In the genomic region with DNA sequence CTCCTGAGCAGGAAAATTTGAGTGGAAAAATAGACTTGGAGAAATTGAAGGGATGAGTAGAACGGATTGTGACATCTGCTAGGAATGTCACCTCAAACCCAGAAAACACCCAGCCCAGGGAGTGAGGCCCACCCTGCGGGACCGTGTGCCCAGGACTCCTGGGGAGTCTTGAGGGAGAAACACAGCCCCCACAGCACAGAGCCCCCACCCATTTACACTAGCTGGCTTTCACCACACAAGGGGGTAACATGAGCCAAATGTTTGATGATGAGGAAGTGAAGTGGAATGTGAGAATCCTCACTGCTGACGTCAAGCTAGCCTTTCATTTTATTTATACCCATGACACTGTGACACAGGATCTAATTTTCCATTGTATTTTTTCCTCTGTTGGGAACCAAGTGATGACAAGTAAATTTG, we compare ENCODE assay signal across 9 cellular contexts. TPM values are rescaled to one million over a fixed set of nuclear protein-coding genes. Genes with fewer than 3 reads are reported as not detected.
A peak's percentile ranks its signal among the peaks of the same experiment; 100 is the strongest.
DNase-seq lines count a peak whose midpoint lies in the region; ATAC-seq and TF ChIP-seq lines count a peak whose summit lies in the region.
"Had no signal": no experiment of that assay in that cellular context is flagged by ENCODE, and none has a peak within 500 bp of the region (broad histone marks: within the 10 kb centered on the region; RNA-seq: fewer than 3 reads in every experiment).

No MANE protein-coding gene starts in this region.

- no peak for ATAC-seq in GM21529 (IDR thresholded peaks at IDR 0.05; ENCODE audit: unreplicated experiment)

- H3K27ac Mint-ChIP-seq in activated T-cell treated with anti-CD3 and anti-CD28 coated beads, Interleukin-2, amount 50 U/mL, for 24 hours: no peak overlapping the region
- H3K27ac Mint-ChIP-seq: CD4-positive, CD25-positive, alpha-beta regulatory T cell had no signal

- no peaks in the 10 kb centered on the region for H3K27me3 ChIP-seq in uterus

- H3K4me1 Mint-ChIP-seq in activated T-cell treated with anti-CD3 and anti-CD28 coated beads, Interleukin-2, amount 50 U/mL, for 24 hours (ENCODE audit: low read depth): no peaks in the 10 kb centered on the region
- H3K4me1 Mint-ChIP-seq: CD4-positive, CD25-positive, alpha-beta regulatory T cell had no signal

- no peaks in the 10 kb centered on the region for H3K36me3 ChIP-seq in uterus

- no peak overlapping the region for H3K4me3 Mint-ChIP-seq in activated T-cell treated with anti-CD3 and anti-CD28 coated beads, Interleukin-2, amount 50 U/mL, for 24 hours
- H3K4me3 Mint-ChIP-seq: CD4-positive, CD25-positive, alpha-beta regulatory T cell had no signal

- no peaks in the 10 kb centered on the region for H3K9me3 ChIP-seq in uterus

- no peak overlapping the region for H3K4me3 ChIP-seq in uterus

- no peaks in the 10 kb centered on the region for H3K9me3 Mint-ChIP-seq in activated T-cell treated with anti-CD3 and anti-CD28 coated beads, Interleukin-2, amount 50 U/mL, for 24 hours

- TF ChIP-seq POLR2A in uterus (IDR thresholded peaks at IDR 0.05): no peak

- peaks cover 0 to 5% of the 10 kb centered on the region in 2 donors for H3K4me1 ChIP-seq in uterus

- no peak for TF ChIP-seq CTCF in uterus (IDR thresholded peaks at IDR 0.05)

- DNase-seq in NCI-H345 (lab: John Stamatoyannopoulos, UW): peak; percentile 22
- no peak for DNase-seq in NCI-H345 treated with DMSO at 0.1 percent for 48 hours (lab: John Stamatoyannopoulos, UW; ENCODE audit: unreplicated experiment)
- DNase-seq in astrocyte of the hippocampus (ENCODE audit: low read depth, low spot score): peak; percentile 82
- DNase-seq in kidney tubule cell (ENCODE audit: low spot score): peak; percentile 70
- DNase-seq in uterus: peak; percentile 34 to 39
- no peak for DNase-seq in middle frontal gyrus (ENCODE audit: extremely low spot score, low spot score)
- no peak for DNase-seq in activated T-cell treated with anti-CD3 and anti-CD28 coated beads, Interleukin-2, amount 50 U/mL, for 24 hours
- DNase-seq: CD4-positive, CD25-positive, alpha-beta regulatory T cell had no signal

- no peaks in the 10 kb centered on the region for H3K36me3 Mint-ChIP-seq in activated T-cell treated with anti-CD3 and anti-CD28 coated beads, Interleukin-2, amount 50 U/mL, for 24 hours (ENCODE audit: low read depth)
- H3K36me3 Mint-ChIP-seq: CD4-positive, CD25-positive, alpha-beta regulatory T cell had no signal

- H3K27me3 Mint-ChIP-seq in activated T-cell treated with anti-CD3 and anti-CD28 coated beads, Interleukin-2, amount 50 U/mL, for 24 hours: peaks cover 16% of the 10 kb centered on the region

- intact Hi-C loops in uterus (cut with DNase I; ENCODE audit: low total_unique reads): no loop called here

- peak overlapping the region; percentile 31 to 66 for H3K27ac ChIP-seq in uterus

RNA-seq across cellular contexts. Expression of a gene that starts 42.8 kb away (rescaled TPM):
- total RNA-seq in uterus: 10 to 100 TPM; 13.0 to 54.4 (median 27.3) TPM
- total RNA-seq: CD4-positive, CD25-positive, alpha-beta regulatory T cell had no signal

Comparison
In these comparisons a context has a peak if more than half of its experiments do, and no peak if none do; other contexts are left out.
1. DNase-seq: peak in NCI-H345 (single experiment), astrocyte of the hippocampus (single experiment), kidney tubule cell (single experiment) and uterus (2 of 2); none in NCI-H345 treated with DMSO at 0.1 percent for 48 hours (single experiment), middle frontal gyrus (single experiment) and activated T-cell treated with anti-CD3 and anti-CD28 coated beads, Interleukin-2, amount 50 U/mL, for 24 hours (single experiment).